Comparison of ENCODE assay signal across 1 cellular context in the genomic region with DNA sequence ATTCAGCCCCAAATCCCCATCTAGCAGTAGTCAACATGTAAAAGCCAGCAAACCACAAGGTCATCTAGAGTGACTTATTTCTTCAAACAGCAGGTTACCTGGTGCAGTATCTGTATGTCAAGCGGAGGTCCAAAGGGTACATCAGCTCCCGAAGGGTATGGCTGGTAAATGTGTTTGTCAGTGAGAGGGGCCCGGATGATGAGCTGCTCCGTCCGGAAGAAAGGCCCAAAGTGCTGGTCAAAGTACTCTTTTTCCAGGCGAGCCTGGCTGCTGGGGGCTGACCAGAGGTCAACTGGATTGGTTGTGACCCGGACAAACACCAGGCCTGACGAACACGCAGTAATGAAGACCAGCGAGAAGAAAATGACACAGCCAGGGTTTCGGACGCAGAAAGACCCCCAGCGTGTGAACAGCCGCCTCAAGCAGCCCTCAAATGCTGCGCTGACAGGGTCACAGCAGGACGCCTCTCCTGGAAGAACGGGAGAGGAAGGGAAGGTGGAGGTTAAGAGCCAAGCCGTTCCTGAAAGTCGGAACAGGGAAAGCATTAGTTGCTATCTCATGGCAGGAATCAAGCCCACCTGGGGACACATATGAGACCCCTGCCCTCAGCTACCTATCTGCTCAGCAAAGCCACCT.
TF ChIP-seq lines count a peak whose summit lies in the region.

No MANE protein-coding gene starts in this region.

TF ChIP-seq in HepG2, 621 proteins besides CTCF, POLR2A, EP300 and RAD21 (continued from another document and continues in another):
- TF ChIP-seq PHF20 (CRISPR knock-in tag; IDR thresholded peaks at IDR 0.05) (peak; percentile 45; the same call in 1 of the 2 replicates), PHF21A (CRISPR knock-in tag; IDR thresholded peaks at IDR 0.05) (peak; percentile 100), SALL2 (CRISPR knock-in tag; IDR thresholded peaks at IDR 0.05) (no peak), ZNF460 (CRISPR knock-in tag; IDR thresholded peaks at IDR 0.05; ENCODE audit: borderline replicate concordance) (0 out of 2 replicates have a peak, but pooled peaks have one; percentile 32), STAT5B (CRISPR knock-in tag; IDR thresholded peaks at IDR 0.05) (no peak), TEAD3 (CRISPR knock-in tag; optimal IDR thresholded peaks at IDR 0.05; ENCODE audit: borderline replicate concordance) (peak; percentile 64), MIER2 (CRISPR knock-in tag; IDR thresholded peaks at IDR 0.05) (no peak), ZNF670 (CRISPR knock-in tag; IDR thresholded peaks at IDR 0.05; ENCODE audit: borderline replicate concordance) (peak; percentile 82; the same call in 1 of the 2 replicates), ZNF577 (CRISPR knock-in tag; IDR thresholded peaks at IDR 0.05; ENCODE audit: borderline replicate concordance, low read depth) (no peak), MAZ (IDR thresholded peaks at IDR 0.05; ENCODE audit: borderline replicate concordance, low read depth, low read length) (no peak), MAZ (CRISPR knock-in tag; IDR thresholded peaks at IDR 0.05; ENCODE audit: low read depth) (peak; percentile 52; the same call in 1 of the 2 replicates), ZZZ3 (CRISPR knock-in tag; IDR thresholded peaks at IDR 0.05; ENCODE audit: borderline replicate concordance) (no peak; the same call in 1 of the 2 replicates), ARID2 (CRISPR knock-in tag; IDR thresholded peaks at IDR 0.05; ENCODE audit: borderline replicate concordance) (no peak), SRF (IDR thresholded peaks at IDR 0.05; ENCODE audit: low read depth, low read length) (no peak), RBM39 (IDR thresholded peaks at IDR 0.05; ENCODE audit: low read depth, low read length, poor library complexity, severe bottlenecking) (peak; percentile 41), ZNF766 (CRISPR knock-in tag; IDR thresholded peaks at IDR 0.05; ENCODE audit: borderline replicate concordance) (0 out of 2 replicates have a peak, but pooled peaks have one; percentile 71), ZBTB7A (CRISPR knock-in tag; IDR thresholded peaks at IDR 0.05) (peak; percentile 59), CCDC6 (CRISPR knock-in tag; IDR thresholded peaks at IDR 0.05) (no peak), NFRKB (IDR thresholded peaks at IDR 0.05) (no peak), ZNF329 (CRISPR knock-in tag; IDR thresholded peaks at IDR 0.05; ENCODE audit: low read depth) (0 out of 2 replicates have a peak, but pooled peaks have one; percentile 47), ZNF83 (CRISPR knock-in tag; IDR thresholded peaks at IDR 0.05; ENCODE audit: borderline replicate concordance) (no peak), KDM4B (CRISPR knock-in tag; IDR thresholded peaks at IDR 0.05) (no peak), ATF7-NPFF (CRISPR knock-in tag; IDR thresholded peaks at IDR 0.05; ENCODE audit: low read depth) (no peak), SSRP1 (CRISPR knock-in tag; IDR thresholded peaks at IDR 0.05) (no peak; the same call in 1 of the 2 replicates), ZNF569 (CRISPR knock-in tag; IDR thresholded peaks at IDR 0.05; ENCODE audit: borderline replicate concordance) (no peak), ZNF180 (CRISPR knock-in tag; IDR thresholded peaks at IDR 0.05; ENCODE audit: borderline replicate concordance, low read depth) (no peak), GFI1 (CRISPR knock-in tag; IDR thresholded peaks at IDR 0.05; ENCODE audit: borderline replicate concordance) (no peak)
- TF ChIP-seq, protein P1, sequence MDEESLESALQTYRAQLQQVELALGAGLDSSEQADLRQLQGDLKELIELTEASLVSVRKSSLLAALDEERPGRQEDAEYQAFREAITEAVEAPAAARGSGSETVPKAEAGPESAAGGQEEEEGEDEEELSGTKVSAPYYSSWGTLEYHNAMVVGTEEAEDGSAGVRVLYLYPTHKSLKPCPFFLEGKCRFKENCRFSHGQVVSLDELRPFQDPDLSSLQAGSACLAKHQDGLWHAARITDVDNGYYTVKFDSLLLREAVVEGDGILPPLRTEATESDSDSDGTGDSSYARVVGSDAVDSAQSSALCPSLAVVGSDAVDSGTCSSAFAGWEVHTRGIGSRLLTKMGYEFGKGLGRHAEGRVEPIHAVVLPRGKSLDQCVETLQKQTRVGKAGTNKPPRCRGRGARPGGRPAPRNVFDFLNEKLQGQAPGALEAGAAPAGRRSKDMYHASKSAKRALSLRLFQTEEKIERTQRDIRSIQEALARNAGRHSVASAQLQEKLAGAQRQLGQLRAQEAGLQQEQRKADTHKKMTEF (CRISPR knock-in tag; IDR thresholded peaks at IDR 0.05) = peak; percentile 92
- TF ChIP-seq, protein P2, sequence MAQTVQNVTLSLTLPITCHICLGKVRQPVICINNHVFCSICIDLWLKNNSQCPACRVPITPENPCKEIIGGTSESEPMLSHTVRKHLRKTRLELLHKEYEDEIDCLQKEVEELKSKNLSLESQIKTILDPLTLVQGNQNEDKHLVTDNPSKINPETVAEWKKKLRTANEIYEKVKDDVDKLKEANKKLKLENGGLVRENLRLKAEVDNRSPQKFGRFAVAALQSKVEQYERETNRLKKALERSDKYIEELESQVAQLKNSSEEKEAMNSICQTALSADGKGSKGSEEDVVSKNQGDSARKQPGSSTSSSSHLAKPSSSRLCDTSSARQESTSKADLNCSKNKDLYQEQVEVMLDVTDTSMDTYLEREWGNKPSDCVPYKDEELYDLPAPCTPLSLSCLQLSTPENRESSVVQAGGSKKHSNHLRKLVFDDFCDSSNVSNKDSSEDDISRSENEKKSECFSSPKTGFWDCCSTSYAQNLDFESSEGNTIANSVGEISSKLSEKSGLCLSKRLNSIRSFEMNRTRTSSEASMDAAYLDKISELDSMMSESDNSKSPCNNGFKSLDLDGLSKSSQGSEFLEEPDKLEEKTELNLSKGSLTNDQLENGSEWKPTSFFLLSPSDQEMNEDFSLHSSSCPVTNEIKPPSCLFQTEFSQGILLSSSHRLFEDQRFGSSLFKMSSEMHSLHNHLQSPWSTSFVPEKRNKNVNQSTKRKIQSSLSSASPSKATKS (CRISPR knock-in tag; IDR thresholded peaks at IDR 0.05) = no peak
- TF ChIP-seq, protein P3, sequence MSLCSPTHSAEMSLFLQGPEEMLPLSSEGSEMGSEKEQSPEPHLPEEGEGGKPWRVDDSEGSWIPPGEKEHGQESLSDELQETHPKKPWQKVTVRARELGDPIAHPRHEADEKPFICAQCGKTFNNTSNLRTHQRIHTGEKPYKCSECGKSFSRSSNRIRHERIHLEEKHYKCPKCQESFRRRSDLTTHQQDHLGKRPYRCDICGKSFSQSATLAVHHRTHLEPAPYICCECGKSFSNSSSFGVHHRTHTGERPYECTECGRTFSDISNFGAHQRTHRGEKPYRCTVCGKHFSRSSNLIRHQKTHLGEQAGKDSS (CRISPR knock-in tag; IDR thresholded peaks at IDR 0.05; ENCODE audit: borderline replicate concordance, low read depth) = no peak
- TF ChIP-seq, protein P4, sequence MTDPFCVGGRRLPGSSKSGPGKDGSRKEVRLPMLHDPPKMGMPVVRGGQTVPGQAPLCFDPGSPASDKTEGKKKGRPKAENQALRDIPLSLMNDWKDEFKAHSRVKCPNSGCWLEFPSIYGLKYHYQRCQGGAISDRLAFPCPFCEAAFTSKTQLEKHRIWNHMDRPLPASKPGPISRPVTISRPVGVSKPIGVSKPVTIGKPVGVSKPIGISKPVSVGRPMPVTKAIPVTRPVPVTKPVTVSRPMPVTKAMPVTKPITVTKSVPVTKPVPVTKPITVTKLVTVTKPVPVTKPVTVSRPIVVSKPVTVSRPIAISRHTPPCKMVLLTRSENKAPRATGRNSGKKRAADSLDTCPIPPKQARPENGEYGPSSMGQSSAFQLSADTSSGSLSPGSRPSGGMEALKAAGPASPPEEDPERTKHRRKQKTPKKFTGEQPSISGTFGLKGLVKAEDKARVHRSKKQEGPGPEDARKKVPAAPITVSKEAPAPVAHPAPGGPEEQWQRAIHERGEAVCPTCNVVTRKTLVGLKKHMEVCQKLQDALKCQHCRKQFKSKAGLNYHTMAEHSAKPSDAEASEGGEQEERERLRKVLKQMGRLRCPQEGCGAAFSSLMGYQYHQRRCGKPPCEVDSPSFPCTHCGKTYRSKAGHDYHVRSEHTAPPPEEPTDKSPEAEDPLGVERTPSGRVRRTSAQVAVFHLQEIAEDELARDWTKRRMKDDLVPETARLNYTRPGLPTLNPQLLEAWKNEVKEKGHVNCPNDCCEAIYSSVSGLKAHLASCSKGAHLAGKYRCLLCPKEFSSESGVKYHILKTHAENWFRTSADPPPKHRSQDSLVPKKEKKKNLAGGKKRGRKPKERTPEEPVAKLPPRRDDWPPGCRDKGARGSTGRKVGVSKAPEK (CRISPR knock-in tag; IDR thresholded peaks at IDR 0.05; ENCODE audit: borderline replicate concordance) = peak; percentile 70; the same call in 1 of the 2 replicates
- TF ChIP-seq, protein P5, sequence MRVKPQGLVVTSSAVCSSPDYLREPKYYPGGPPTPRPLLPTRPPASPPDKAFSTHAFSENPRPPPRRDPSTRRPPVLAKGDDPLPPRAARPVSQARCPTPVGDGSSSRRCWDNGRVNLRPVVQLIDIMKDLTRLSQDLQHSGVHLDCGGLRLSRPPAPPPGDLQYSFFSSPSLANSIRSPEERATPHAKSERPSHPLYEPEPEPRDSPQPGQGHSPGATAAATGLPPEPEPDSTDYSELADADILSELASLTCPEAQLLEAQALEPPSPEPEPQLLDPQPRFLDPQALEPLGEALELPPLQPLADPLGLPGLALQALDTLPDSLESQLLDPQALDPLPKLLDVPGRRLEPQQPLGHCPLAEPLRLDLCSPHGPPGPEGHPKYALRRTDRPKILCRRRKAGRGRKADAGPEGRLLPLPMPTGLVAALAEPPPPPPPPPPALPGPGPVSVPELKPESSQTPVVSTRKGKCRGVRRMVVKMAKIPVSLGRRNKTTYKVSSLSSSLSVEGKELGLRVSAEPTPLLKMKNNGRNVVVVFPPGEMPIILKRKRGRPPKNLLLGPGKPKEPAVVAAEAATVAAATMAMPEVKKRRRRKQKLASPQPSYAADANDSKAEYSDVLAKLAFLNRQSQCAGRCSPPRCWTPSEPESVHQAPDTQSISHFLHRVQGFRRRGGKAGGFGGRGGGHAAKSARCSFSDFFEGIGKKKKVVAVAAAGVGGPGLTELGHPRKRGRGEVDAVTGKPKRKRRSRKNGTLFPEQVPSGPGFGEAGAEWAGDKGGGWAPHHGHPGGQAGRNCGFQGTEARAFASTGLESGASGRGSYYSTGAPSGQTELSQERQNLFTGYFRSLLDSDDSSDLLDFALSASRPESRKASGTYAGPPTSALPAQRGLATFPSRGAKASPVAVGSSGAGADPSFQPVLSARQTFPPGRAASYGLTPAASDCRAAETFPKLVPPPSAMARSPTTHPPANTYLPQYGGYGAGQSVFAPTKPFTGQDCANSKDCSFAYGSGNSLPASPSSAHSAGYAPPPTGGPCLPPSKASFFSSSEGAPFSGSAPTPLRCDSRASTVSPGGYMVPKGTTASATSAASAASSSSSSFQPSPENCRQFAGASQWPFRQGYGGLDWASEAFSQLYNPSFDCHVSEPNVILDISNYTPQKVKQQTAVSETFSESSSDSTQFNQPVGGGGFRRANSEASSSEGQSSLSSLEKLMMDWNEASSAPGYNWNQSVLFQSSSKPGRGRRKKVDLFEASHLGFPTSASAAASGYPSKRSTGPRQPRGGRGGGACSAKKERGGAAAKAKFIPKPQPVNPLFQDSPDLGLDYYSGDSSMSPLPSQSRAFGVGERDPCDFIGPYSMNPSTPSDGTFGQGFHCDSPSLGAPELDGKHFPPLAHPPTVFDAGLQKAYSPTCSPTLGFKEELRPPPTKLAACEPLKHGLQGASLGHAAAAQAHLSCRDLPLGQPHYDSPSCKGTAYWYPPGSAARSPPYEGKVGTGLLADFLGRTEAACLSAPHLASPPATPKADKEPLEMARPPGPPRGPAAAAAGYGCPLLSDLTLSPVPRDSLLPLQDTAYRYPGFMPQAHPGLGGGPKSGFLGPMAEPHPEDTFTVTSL (CRISPR knock-in tag; IDR thresholded peaks at IDR 0.05; ENCODE audit: borderline replicate concordance) = peak; percentile 96
- TF ChIP-seq, protein P6, sequence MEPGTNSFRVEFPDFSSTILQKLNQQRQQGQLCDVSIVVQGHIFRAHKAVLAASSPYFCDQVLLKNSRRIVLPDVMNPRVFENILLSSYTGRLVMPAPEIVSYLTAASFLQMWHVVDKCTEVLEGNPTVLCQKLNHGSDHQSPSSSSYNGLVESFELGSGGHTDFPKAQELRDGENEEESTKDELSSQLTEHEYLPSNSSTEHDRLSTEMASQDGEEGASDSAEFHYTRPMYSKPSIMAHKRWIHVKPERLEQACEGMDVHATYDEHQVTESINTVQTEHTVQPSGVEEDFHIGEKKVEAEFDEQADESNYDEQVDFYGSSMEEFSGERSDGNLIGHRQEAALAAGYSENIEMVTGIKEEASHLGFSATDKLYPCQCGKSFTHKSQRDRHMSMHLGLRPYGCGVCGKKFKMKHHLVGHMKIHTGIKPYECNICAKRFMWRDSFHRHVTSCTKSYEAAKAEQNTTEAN (CRISPR knock-in tag; conservative IDR thresholded peaks at IDR 0.05) = peak; percentile 65; the same call in 1 of the 2 replicates
- TF ChIP-seq, protein P7, sequence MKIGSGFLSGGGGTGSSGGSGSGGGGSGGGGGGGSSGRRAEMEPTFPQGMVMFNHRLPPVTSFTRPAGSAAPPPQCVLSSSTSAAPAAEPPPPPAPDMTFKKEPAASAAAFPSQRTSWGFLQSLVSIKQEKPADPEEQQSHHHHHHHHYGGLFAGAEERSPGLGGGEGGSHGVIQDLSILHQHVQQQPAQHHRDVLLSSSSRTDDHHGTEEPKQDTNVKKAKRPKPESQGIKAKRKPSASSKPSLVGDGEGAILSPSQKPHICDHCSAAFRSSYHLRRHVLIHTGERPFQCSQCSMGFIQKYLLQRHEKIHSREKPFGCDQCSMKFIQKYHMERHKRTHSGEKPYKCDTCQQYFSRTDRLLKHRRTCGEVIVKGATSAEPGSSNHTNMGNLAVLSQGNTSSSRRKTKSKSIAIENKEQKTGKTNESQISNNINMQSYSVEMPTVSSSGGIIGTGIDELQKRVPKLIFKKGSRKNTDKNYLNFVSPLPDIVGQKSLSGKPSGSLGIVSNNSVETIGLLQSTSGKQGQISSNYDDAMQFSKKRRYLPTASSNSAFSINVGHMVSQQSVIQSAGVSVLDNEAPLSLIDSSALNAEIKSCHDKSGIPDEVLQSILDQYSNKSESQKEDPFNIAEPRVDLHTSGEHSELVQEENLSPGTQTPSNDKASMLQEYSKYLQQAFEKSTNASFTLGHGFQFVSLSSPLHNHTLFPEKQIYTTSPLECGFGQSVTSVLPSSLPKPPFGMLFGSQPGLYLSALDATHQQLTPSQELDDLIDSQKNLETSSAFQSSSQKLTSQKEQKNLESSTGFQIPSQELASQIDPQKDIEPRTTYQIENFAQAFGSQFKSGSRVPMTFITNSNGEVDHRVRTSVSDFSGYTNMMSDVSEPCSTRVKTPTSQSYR (CRISPR knock-in tag; IDR thresholded peaks at IDR 0.05; ENCODE audit: borderline replicate concordance) = peak; percentile 54; the same call in 1 of the 2 replicates
- TF ChIP-seq, protein P8, sequence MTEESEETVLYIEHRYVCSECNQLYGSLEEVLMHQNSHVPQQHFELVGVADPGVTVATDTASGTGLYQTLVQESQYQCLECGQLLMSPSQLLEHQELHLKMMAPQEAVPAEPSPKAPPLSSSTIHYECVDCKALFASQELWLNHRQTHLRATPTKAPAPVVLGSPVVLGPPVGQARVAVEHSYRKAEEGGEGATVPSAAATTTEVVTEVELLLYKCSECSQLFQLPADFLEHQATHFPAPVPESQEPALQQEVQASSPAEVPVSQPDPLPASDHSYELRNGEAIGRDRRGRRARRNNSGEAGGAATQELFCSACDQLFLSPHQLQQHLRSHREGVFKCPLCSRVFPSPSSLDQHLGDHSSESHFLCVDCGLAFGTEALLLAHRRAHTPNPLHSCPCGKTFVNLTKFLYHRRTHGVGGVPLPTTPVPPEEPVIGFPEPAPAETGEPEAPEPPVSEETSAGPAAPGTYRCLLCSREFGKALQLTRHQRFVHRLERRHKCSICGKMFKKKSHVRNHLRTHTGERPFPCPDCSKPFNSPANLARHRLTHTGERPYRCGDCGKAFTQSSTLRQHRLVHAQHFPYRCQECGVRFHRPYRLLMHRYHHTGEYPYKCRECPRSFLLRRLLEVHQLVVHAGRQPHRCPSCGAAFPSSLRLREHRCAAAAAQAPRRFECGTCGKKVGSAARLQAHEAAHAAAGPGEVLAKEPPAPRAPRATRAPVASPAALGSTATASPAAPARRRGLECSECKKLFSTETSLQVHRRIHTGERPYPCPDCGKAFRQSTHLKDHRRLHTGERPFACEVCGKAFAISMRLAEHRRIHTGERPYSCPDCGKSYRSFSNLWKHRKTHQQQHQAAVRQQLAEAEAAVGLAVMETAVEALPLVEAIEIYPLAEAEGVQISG (CRISPR knock-in tag; IDR thresholded peaks at IDR 0.05) = peak; percentile 86
